Comparison of ENCODE assay signal across 1 cellular context in the genomic region with DNA sequence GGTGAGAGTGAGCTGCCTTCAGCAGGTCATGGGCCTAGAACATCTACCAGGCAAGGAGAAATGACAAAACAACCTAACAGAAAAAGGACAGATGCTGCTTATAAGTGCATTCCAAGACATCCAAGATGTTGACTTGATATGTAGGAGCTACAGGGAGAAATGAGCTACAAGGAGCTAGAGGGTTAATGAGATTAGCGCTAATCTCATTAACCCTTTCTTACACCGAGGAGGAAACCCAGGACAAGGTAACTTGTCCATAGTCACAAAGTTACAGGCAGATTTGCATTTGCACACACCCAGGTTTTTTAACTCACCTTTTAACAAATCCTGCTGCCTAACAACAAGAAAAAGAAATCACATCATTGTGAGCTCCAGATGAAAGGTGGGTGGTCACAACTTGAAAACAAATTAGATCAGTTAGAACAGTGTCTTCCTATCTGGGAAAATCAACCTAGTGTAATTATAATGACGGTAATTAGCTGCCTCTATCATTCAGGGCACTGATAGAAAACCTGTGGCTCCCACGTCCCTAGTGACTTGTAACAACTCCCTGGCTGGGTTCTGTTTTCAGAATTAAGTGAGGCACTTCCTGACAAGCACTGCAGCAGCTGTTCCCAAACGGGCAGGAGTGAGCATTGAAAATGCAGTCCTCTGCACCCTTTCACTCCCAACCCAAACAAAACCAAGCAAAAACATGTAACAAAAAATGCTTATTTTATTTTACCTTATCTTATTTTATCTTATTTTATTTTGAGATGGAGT.
TF ChIP-seq lines count a peak whose summit lies in the region.

No MANE protein-coding gene starts in this region.

TF ChIP-seq in H1, 55 proteins besides CTCF, POLR2A, EP300 and RAD21 (continued from another document):
- TF ChIP-seq, protein P1, sequence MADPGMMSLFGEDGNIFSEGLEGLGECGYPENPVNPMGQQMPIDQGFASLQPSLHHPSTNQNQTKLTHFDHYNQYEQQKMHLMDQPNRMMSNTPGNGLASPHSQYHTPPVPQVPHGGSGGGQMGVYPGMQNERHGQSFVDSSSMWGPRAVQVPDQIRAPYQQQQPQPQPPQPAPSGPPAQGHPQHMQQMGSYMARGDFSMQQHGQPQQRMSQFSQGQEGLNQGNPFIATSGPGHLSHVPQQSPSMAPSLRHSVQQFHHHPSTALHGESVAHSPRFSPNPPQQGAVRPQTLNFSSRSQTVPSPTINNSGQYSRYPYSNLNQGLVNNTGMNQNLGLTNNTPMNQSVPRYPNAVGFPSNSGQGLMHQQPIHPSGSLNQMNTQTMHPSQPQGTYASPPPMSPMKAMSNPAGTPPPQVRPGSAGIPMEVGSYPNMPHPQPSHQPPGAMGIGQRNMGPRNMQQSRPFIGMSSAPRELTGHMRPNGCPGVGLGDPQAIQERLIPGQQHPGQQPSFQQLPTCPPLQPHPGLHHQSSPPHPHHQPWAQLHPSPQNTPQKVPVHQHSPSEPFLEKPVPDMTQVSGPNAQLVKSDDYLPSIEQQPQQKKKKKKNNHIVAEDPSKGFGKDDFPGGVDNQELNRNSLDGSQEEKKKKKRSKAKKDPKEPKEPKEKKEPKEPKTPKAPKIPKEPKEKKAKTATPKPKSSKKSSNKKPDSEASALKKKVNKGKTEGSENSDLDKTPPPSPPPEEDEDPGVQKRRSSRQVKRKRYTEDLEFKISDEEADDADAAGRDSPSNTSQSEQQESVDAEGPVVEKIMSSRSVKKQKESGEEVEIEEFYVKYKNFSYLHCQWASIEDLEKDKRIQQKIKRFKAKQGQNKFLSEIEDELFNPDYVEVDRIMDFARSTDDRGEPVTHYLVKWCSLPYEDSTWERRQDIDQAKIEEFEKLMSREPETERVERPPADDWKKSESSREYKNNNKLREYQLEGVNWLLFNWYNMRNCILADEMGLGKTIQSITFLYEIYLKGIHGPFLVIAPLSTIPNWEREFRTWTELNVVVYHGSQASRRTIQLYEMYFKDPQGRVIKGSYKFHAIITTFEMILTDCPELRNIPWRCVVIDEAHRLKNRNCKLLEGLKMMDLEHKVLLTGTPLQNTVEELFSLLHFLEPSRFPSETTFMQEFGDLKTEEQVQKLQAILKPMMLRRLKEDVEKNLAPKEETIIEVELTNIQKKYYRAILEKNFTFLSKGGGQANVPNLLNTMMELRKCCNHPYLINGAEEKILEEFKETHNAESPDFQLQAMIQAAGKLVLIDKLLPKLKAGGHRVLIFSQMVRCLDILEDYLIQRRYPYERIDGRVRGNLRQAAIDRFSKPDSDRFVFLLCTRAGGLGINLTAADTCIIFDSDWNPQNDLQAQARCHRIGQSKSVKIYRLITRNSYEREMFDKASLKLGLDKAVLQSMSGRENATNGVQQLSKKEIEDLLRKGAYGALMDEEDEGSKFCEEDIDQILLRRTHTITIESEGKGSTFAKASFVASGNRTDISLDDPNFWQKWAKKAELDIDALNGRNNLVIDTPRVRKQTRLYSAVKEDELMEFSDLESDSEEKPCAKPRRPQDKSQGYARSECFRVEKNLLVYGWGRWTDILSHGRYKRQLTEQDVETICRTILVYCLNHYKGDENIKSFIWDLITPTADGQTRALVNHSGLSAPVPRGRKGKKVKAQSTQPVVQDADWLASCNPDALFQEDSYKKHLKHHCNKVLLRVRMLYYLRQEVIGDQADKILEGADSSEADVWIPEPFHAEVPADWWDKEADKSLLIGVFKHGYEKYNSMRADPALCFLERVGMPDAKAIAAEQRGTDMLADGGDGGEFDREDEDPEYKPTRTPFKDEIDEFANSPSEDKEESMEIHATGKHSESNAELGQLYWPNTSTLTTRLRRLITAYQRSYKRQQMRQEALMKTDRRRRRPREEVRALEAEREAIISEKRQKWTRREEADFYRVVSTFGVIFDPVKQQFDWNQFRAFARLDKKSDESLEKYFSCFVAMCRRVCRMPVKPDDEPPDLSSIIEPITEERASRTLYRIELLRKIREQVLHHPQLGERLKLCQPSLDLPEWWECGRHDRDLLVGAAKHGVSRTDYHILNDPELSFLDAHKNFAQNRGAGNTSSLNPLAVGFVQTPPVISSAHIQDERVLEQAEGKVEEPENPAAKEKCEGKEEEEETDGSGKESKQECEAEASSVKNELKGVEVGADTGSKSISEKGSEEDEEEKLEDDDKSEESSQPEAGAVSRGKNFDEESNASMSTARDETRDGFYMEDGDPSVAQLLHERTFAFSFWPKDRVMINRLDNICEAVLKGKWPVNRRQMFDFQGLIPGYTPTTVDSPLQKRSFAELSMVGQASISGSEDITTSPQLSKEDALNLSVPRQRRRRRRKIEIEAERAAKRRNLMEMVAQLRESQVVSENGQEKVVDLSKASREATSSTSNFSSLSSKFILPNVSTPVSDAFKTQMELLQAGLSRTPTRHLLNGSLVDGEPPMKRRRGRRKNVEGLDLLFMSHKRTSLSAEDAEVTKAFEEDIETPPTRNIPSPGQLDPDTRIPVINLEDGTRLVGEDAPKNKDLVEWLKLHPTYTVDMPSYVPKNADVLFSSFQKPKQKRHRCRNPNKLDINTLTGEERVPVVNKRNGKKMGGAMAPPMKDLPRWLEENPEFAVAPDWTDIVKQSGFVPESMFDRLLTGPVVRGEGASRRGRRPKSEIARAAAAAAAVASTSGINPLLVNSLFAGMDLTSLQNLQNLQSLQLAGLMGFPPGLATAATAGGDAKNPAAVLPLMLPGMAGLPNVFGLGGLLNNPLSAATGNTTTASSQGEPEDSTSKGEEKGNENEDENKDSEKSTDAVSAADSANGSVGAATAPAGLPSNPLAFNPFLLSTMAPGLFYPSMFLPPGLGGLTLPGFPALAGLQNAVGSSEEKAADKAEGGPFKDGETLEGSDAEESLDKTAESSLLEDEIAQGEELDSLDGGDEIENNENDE (IDR thresholded peaks at IDR 0.05; ENCODE audit: insufficient replicate concordance, low read length), result no peak
- no peak for TF ChIP-seq EGR1 (IDR thresholded peaks at IDR 0.05; ENCODE audit: borderline replicate concordance, low read depth, low read length)
- no peak for TF ChIP-seq HDAC2 (IDR thresholded peaks at IDR 0.05; ENCODE audit: borderline replicate concordance in 1 of 2, low read depth in 2 of 2, low read length in 2 of 2)
- TF ChIP-seq, protein P2, sequence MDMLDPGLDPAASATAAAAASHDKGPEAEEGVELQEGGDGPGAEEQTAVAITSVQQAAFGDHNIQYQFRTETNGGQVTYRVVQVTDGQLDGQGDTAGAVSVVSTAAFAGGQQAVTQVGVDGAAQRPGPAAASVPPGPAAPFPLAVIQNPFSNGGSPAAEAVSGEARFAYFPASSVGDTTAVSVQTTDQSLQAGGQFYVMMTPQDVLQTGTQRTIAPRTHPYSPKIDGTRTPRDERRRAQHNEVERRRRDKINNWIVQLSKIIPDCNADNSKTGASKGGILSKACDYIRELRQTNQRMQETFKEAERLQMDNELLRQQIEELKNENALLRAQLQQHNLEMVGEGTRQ (IDR thresholded peaks at IDR 0.05; ENCODE audit: low read length), result no peak
- TF ChIP-seq BRCA1 (IDR thresholded peaks at IDR 0.05; ENCODE audit: low read depth, low read length), result no peak
- no peak for TF ChIP-seq TEAD4 (IDR thresholded peaks at IDR 0.05; ENCODE audit: low read depth, low read length)
- no peak for TF ChIP-seq CBX5 (IDR thresholded peaks at IDR 0.05; ENCODE audit: low read depth, low read length)
- TF ChIP-seq CEBPB (IDR thresholded peaks at IDR 0.05; ENCODE audit: low read depth, low read length), result no peak
- TF ChIP-seq POU5F1 (IDR thresholded peaks at IDR 0.05; ENCODE audit: low read depth, low read length), result no peak
- no peak for TF ChIP-seq SIRT6 (IDR thresholded peaks at IDR 0.05; ENCODE audit: low read length)
- no peak for TF ChIP-seq GTF2F1 (IDR thresholded peaks at IDR 0.05; ENCODE audit: borderline replicate concordance, low read depth, low read length)
- TF ChIP-seq, protein P3, sequence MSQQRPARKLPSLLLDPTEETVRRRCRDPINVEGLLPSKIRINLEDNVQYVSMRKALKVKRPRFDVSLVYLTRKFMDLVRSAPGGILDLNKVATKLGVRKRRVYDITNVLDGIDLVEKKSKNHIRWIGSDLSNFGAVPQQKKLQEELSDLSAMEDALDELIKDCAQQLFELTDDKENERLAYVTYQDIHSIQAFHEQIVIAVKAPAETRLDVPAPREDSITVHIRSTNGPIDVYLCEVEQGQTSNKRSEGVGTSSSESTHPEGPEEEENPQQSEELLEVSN (IDR thresholded peaks at IDR 0.05), result no peak
- no peak for TF ChIP-seq CHD2 (IDR thresholded peaks at IDR 0.05; ENCODE audit: low read length)
